Comparison of ENCODE assay signal across 24 cellular contexts in the genomic region with DNA sequence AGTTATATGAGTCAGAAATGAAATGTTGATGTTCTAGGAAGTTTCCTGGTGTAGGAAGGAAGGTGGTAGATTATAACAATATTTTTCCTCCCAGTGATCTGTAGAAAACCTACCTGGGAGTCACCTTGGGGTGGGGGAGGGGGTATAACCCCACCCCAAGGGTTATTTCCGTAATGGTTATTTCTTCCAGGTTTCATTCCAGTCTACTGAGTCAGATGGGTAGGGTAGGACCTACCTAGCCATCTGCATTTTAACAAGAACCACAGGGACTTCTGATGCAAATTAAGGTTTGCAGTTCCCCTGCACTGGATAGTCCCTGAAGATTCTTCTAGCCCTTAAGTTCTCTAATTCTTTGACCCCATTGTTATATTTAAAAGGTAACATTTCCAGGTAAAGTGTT.
"Had no signal": no experiment of that assay in that cellular context is flagged by ENCODE, and none has a peak within 500 bp of the region (broad histone marks: within the 10 kb centered on the region; RNA-seq: fewer than 3 reads in every experiment).

No MANE protein-coding gene starts in this region.

- H3K4me3 ChIP-seq: colonic mucosa, esophagus muscularis mucosa, gastrocnemius medialis, heart right ventricle, lung, psoas muscle, spleen, tibial artery, upper lobe of left lung, uterus had no signal

- H3K36me3 Mint-ChIP-seq: stimulated activated memory B cell treated with anti-CD40 and anti-IgM and Interleukin-4, amounts not matched to agents 10 μg/mL and 1 μg/mL and 100 μg/mL, for 72 hours had no signal

- H3K9me3 Mint-ChIP-seq: immature natural killer cell; stimulated activated memory B cell treated with anti-CD40 and anti-IgM and Interleukin-4, amounts not matched to agents 10 μg/mL and 1 μg/mL and 100 μg/mL, for 72 hours had no signal

- H3K27ac ChIP-seq: colonic mucosa, esophagus muscularis mucosa, gastrocnemius medialis, heart right ventricle, psoas muscle, spleen, tibial artery, upper lobe of left lung, uterus had no signal

- H3K4me3 Mint-ChIP-seq: endodermal cell; immature natural killer cell; naive thymus-derived CD4-positive, alpha-beta T cell; nephron progenitor cell; stimulated activated memory B cell treated with anti-CD40 and anti-IgM and Interleukin-4, amounts not matched to agents 10 μg/mL and 1 μg/mL and 100 μg/mL, for 72 hours; stimulated activated naive CD8-positive, alpha-beta T cell treated with anti-CD3 and anti-CD28 coated beads, Interleukin-15, Interleukin-2, amounts not matched to agents 100 ng/mL and 50 ng/mL, for 24 hours had no signal

- H3K27ac Mint-ChIP-seq: endodermal cell; immature natural killer cell; naive thymus-derived CD4-positive, alpha-beta T cell; nephron progenitor cell; stimulated activated memory B cell treated with anti-CD40 and anti-IgM and Interleukin-4, amounts not matched to agents 10 μg/mL and 1 μg/mL and 100 μg/mL, for 72 hours; stimulated activated naive CD8-positive, alpha-beta T cell treated with anti-CD3 and anti-CD28 coated beads, Interleukin-15, Interleukin-2, amounts not matched to agents 100 ng/mL and 50 ng/mL, for 24 hours had no signal

- H3K4me1 ChIP-seq: colonic mucosa, tibial artery, uterus had no signal

- H3K36me3 ChIP-seq: colonic mucosa, esophagus muscularis mucosa, gastrocnemius medialis, heart right ventricle, spleen, tibial artery, upper lobe of left lung, uterus had no signal

- DNase-seq: dermis blood vessel endothelial cell; endodermal cell; gastrocnemius medialis; heart right ventricle; hypothalamus; immature natural killer cell; kidney; left colon; left ventricle myocardium superior; naive thymus-derived CD4-positive, alpha-beta T cell; nephron progenitor cell; psoas muscle; spleen; stimulated activated CD4-positive, alpha-beta T cell treated with anti-CD3 and anti-CD28 coated beads, Interleukin-15, amount 100 ng/mL, for 24 hours; stimulated activated CD4-positive, alpha-beta T cell treated with anti-CD3 and anti-CD28 coated beads, Interleukin-1b, Interleukin-23, amount 100 ng/mL, for 48 hours; stimulated activated CD4-positive, alpha-beta T cell treated with anti-CD3 and anti-CD28 coated beads, Interleukin-4, amount 100 ng/mL, for 24 hours; tibial artery; upper lobe of left lung; uterus had no signal

- H3K9me3 ChIP-seq: colonic mucosa, esophagus muscularis mucosa, gastrocnemius medialis, heart right ventricle, psoas muscle, spleen, tibial artery, upper lobe of left lung, uterus had no signal

- H3K27me3 Mint-ChIP-seq: stimulated activated memory B cell treated with anti-CD40 and anti-IgM and Interleukin-4, amounts not matched to agents 10 μg/mL and 1 μg/mL and 100 μg/mL, for 72 hours; stimulated activated naive CD8-positive, alpha-beta T cell treated with anti-CD3 and anti-CD28 coated beads, Interleukin-15, Interleukin-2, amounts not matched to agents 100 ng/mL and 50 ng/mL, for 24 hours had no signal

- H3K27me3 ChIP-seq: colonic mucosa, esophagus muscularis mucosa, gastrocnemius medialis, heart right ventricle, spleen, tibial artery, upper lobe of left lung, uterus had no signal
